In the genomic region with DNA sequence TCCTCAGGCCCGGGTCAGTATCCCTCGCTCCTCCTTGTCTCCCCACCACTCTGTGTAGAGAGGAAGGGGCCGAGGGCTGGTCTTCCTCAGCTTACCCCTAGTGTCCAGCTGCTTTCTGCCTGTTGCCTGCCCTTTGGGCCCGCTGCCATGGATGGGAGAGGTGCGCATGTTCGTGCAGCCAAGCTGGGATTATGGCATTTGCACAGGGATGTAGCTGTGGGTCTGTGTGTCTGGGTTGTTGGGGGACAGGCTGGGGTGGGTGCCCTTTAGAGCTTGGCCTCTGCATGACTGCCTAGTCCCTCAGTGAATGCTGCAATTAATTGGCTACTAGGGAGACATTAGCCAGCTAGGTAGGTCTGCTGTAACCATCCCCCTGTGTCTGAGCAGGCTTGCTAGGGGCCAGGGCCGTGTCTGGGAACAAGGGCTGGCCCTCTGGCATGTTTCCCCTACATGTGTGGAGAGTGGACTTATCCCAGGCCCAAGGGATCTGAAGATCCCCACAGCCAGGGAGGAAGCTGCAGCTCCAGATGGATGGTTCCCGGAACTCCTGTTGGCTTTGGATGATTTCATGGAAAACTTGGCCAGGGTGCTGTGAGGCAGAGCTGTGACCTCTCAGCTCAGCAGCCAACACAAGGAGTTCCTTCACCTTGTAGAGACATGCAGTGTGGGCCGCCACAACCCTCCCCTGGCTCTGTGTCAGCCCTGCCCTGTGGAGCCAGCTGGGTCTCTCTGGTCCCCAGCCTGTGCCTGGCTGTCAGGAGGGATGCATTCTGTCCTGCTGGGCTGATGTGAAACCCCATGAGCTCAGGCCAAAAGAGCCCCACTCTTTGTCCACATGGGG, we compare ENCODE assay signal across 1 cellular context.
TF ChIP-seq lines count a peak whose summit lies in the region.

No MANE protein-coding gene starts in this region.

TF ChIP-seq in IMR-90, 13 proteins besides CTCF, POLR2A, EP300 and RAD21 (continued from another document):
- TF ChIP-seq, protein P1, sequence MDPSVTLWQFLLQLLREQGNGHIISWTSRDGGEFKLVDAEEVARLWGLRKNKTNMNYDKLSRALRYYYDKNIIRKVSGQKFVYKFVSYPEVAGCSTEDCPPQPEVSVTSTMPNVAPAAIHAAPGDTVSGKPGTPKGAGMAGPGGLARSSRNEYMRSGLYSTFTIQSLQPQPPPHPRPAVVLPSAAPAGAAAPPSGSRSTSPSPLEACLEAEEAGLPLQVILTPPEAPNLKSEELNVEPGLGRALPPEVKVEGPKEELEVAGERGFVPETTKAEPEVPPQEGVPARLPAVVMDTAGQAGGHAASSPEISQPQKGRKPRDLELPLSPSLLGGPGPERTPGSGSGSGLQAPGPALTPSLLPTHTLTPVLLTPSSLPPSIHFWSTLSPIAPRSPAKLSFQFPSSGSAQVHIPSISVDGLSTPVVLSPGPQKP (IDR thresholded peaks at IDR 0.05; ENCODE audit: borderline replicate concordance, low read depth, low read length): no peak
- TF ChIP-seq MAFK (IDR thresholded peaks at IDR 0.05; ENCODE audit: low read depth, low read length) (no peak), CEBPB (IDR thresholded peaks at IDR 0.05; ENCODE audit: low read depth, low read length) (no peak)
